In genomic region chr9:132056717-132057429, GRCh38 we compare ENCODE assay signal across 31 cellular contexts. TPM values are rescaled to one million over a fixed set of nuclear protein-coding genes. Genes with fewer than 3 reads are reported as not detected.
DNase-seq lines count a peak whose midpoint lies in the region; ATAC-seq and TF ChIP-seq lines count a peak whose summit lies in the region.
"Had no signal": no experiment of that assay in that cellular context is flagged by ENCODE, and none has a peak within 500 bp of the region (broad histone marks: within the 10 kb centered on the region; RNA-seq: fewer than 3 reads in every experiment).

No MANE protein-coding gene starts in this region.

- H3K27ac Mint-ChIP-seq in H9 (peak overlapping the region in 2 of 3 experiments; percentile 50 to 63; a peak in 3 of 7 replicates), nephron progenitor cell (peak overlapping the region; percentile 64)
- H3K27ac Mint-ChIP-seq in CD4-positive, alpha-beta T cell, result no peak overlapping the region
- H3K27ac Mint-ChIP-seq: activated CD8-positive, alpha-beta memory T cell treated with anti-CD3 and anti-CD28 coated beads, Interleukin-2, amount 10 ng/mL, durations not matched to agents 7 days and 5 days; activated naive CD8-positive, alpha-beta T cell treated with anti-CD3 and anti-CD28 coated beads for 36 hours; mesothelial cell of epicardium; naive B cell; T-helper 1 cell treated with Interleukin-12 subunit alpha and Interleukin-12 subunit beta and Interleukin-4 antibody, amounts not matched to agents 30 μg/mL and 1 μg/mL, for 36 hours had no signal

- H2BK120ac ChIP-seq in H9 (ENCODE audit: low read depth, low read length, poor library complexity, severe bottlenecking), result no peak overlapping the region

- H3K4me1 Mint-ChIP-seq in H9 (peaks cover 22 to 25% of the 10 kb centered on the region in 2 experiments), nephron progenitor cell (peaks cover 65% of the 10 kb centered on the region)
- H3K4me1 Mint-ChIP-seq in CD4-positive, alpha-beta T cell (ENCODE audit: low read depth), result peaks cover 25% of the 10 kb centered on the region
- H3K4me1 Mint-ChIP-seq: activated CD8-positive, alpha-beta memory T cell treated with anti-CD3 and anti-CD28 coated beads, Interleukin-2, amount 10 ng/mL, durations not matched to agents 7 days and 5 days had no signal

- intact Hi-C loops in CD4-positive, alpha-beta T cell (cut with DNase I, micrococcal nuclease), result no loop called here

- no peaks in the 10 kb centered on the region for H3K27me3 Mint-ChIP-seq in H9 (ENCODE audit: low read depth)
- H3K27me3 Mint-ChIP-seq in nephron progenitor cell (ENCODE audit: low read depth, poor library complexity), result peaks cover 1% of the 10 kb centered on the region
- no peaks in the 10 kb centered on the region for H3K27me3 Mint-ChIP-seq in CD4-positive, alpha-beta T cell
- H3K27me3 Mint-ChIP-seq: activated CD8-positive, alpha-beta memory T cell treated with anti-CD3 and anti-CD28 coated beads, Interleukin-2, amount 10 ng/mL, durations not matched to agents 7 days and 5 days; activated naive CD8-positive, alpha-beta T cell treated with anti-CD3 and anti-CD28 coated beads for 36 hours; naive B cell had no signal

- peaks cover 2% of the 10 kb centered on the region; the same call in 1 of the 2 replicates for H3K4me1 ChIP-seq in H9 (ENCODE audit: insufficient read depth, low read length)
- H3K4me1 ChIP-seq: tibial nerve had no signal

- H3K36me3 Mint-ChIP-seq in H9 (ENCODE audit: insufficient read depth in 1 of 3, low read depth in 3 of 3) (peaks cover 11 to 16% (median 12%) of the 10 kb centered on the region in 3 experiments), nephron progenitor cell (ENCODE audit: low read depth) (peaks cover 27% of the 10 kb centered on the region)
- H3K36me3 Mint-ChIP-seq in CD4-positive, alpha-beta T cell (ENCODE audit: low read depth), result peaks cover 51% of the 10 kb centered on the region

- no peak for TF ChIP-seq CTCF in H9 (conservative IDR thresholded peaks at IDR 0.05)
- TF ChIP-seq CTCF in WERI-Rb-1 (IDR thresholded peaks at IDR 0.05; ENCODE audit: low read depth, low read length), result peak; percentile 11; the same call in 1 of the 2 replicates
- TF ChIP-seq CTCF in nephron progenitor cell (IDR thresholded peaks at IDR 0.05), result no peak
- TF ChIP-seq CTCF in CD4-positive, alpha-beta T cell (IDR thresholded peaks at IDR 0.05), result no peak

- POLR2A ChIA-PET in CD4-positive, alpha-beta T cell (lab: Charles Lee), result no interaction called here

- no peak overlapping the region for H3K4ac ChIP-seq in H9 (ENCODE audit: low read depth, low read length)

- H3K36me3 ChIP-seq in WERI-Rb-1, result peaks cover 7% of the 10 kb centered on the region

- H3K9me3 ChIP-seq in H9 (ENCODE audit: control insufficient read depth, low read depth, low read length) (no peaks in the 10 kb centered on the region), WERI-Rb-1 (ENCODE audit: severe bottlenecking) (no peaks in the 10 kb centered on the region)
- H3K9me3 ChIP-seq in CD4-positive, alpha-beta T cell (ENCODE audit: control insufficient read depth, low read length), result no peaks in the 10 kb centered on the region
- H3K9me3 ChIP-seq: tibial nerve had no signal

- no peak overlapping the region for H3K4me3 Mint-ChIP-seq in H9
- no peak overlapping the region for H3K4me3 Mint-ChIP-seq in nephron progenitor cell
- no peak overlapping the region for H3K4me3 Mint-ChIP-seq in CD4-positive, alpha-beta T cell
- H3K4me3 Mint-ChIP-seq: activated CD8-positive, alpha-beta memory T cell treated with anti-CD3 and anti-CD28 coated beads, Interleukin-2, amount 10 ng/mL, durations not matched to agents 7 days and 5 days; activated naive CD8-positive, alpha-beta T cell treated with anti-CD3 and anti-CD28 coated beads for 36 hours; activated T-cell treated with anti-CD3 and anti-CD28 coated beads, Interleukin-2, amount 50 U/mL, for 4 hours; mesothelial cell of epicardium; naive B cell; T-helper 1 cell treated with Interleukin-12 subunit alpha and Interleukin-12 subunit beta and Interleukin-4 antibody, amounts not matched to agents 30 μg/mL and 1 μg/mL, for 36 hours had no signal

- CTCF ChIA-PET in CD4-positive, alpha-beta T cell (lab: Charles Lee), result no interaction called here

- H3K27me3 ChIP-seq in H9 (ENCODE audit: insufficient read depth, low read length), result no peaks in the 10 kb centered on the region
- H3K27me3 ChIP-seq in WERI-Rb-1 (ENCODE audit: insufficient read depth, low read depth, severe bottlenecking), result no peaks in the 10 kb centered on the region
- H3K27me3 ChIP-seq in CD4-positive, alpha-beta T cell (ENCODE audit: control insufficient read depth, insufficient read depth, low read length), result no peaks in the 10 kb centered on the region
- H3K27me3 ChIP-seq: heart right ventricle, tibial nerve had no signal

- no peaks in the 10 kb centered on the region; the same call in 1 of the 2 replicates for H3K79me2 ChIP-seq in H9 (ENCODE audit: insufficient read depth, low read length)

- no peak overlapping the region for H2BK5ac ChIP-seq in H9 (ENCODE audit: insufficient read length, low read length)

- DNase-seq in DMS53 (lab: John Stamatoyannopoulos, UW), result peak; percentile 61
- no peak for DNase-seq in H9
- DNase-seq in WERI-Rb-1, result peak; percentile 87
- no peak for DNase-seq in nephron progenitor cell
- no peak for DNase-seq in cerebellar nuclear complex (lab: John Stamatoyannopoulos, UW)
- DNase-seq in CD4-positive, alpha-beta T cell, result no peak
- DNase-seq: activated CD4-positive, alpha-beta T cell treated with anti-CD3 and anti-CD28 coated beads, Interleukin-2, amount 50 U/mL, for 4 hours; activated CD8-positive, alpha-beta memory T cell treated with anti-CD3 and anti-CD28 coated beads, Interleukin-2, amount 10 ng/mL, durations not matched to agents 7 days and 5 days; activated gamma-delta T cell; activated naive CD8-positive, alpha-beta T cell treated with anti-CD3 and anti-CD28 coated beads for 36 hours; activated T-cell treated with anti-CD3 and anti-CD28 coated beads, Interleukin-2, amount 50 U/mL, for 4 hours; caudate nucleus; cortex of kidney; effector memory CD4-positive, alpha-beta T cell; foreskin fibroblast; GOT3; heart right ventricle; kidney; naive B cell; NCI-H1105 treated with DMSO at 0.1 percent for 48 hours; NCI-H187 treated with DMSO at 0.1 percent for 48 hours; Right ventricle myocardium superior; stimulated activated CD4-positive, alpha-beta T cell treated with anti-CD3 and anti-CD28 coated beads, Interleukin-12 subunit alpha, Interleukin-12 subunit beta, amount 100 ng/mL, for 4 hours; stimulated activated CD4-positive, alpha-beta T cell treated with anti-CD3 and anti-CD28 coated beads, Interleukin-2, amount 100 ng/mL, for 48 hours had no signal

- H2BK15ac ChIP-seq in H9 (ENCODE audit: low read depth, low read length), result no peak overlapping the region

- no peak overlapping the region for H2AFZ ChIP-seq in H9 (ENCODE audit: low read length)

- H3K56ac ChIP-seq in H9 (ENCODE audit: insufficient read length, low read depth, low read length), result no peak overlapping the region

- no peak overlapping the region for H2BK20ac ChIP-seq in H9 (ENCODE audit: low read depth, low read length, poor library complexity, severe bottlenecking)

- H4K5ac ChIP-seq in H9 (ENCODE audit: insufficient read length, low read depth, low read length), result no peak overlapping the region

- ATAC-seq in HG03135 (IDR thresholded peaks at IDR 0.05; ENCODE audit: unreplicated experiment), result no peak
- no peak for ATAC-seq in CD4-positive, alpha-beta T cell (ENCODE audit: poor library complexity)
- ATAC-seq: activated CD8-positive, alpha-beta memory T cell treated with anti-CD3 and anti-CD28 coated beads, Interleukin-2, amount 10 ng/mL, durations not matched to agents 7 days and 5 days; activated T-cell treated with anti-CD3 and anti-CD28 coated beads, Interleukin-2, amount 50 U/mL, for 4 hours; heart right ventricle; K562; sciatic nerve; SK-N-SH treated with all-trans-retinoic acid at 6 μM for 48 hours had no signal

- no peak overlapping the region for H2AK5ac ChIP-seq in H9 (ENCODE audit: insufficient read length, low read length)

- H3K23me2 ChIP-seq in H9 (ENCODE audit: insufficient read length, low read depth, low read length, poor library complexity, severe bottlenecking), result no peaks in the 10 kb centered on the region

- H2BK12ac ChIP-seq in H9 (ENCODE audit: insufficient read length, low read depth, low read length), result no peak overlapping the region

- H3K14ac ChIP-seq in H9 (ENCODE audit: insufficient read depth, low read length), result no peak overlapping the region

- no peak overlapping the region for H3K18ac ChIP-seq in H9 (ENCODE audit: insufficient read length, low read depth, low read length)

- H3T11ph ChIP-seq in H9 (ENCODE audit: low read length), result no peak overlapping the region

- no peaks in the 10 kb centered on the region for H4K20me1 ChIP-seq in H9 (ENCODE audit: control insufficient read depth, insufficient read depth, insufficient read length)

- no peak overlapping the region for H3K23ac ChIP-seq in H9 (ENCODE audit: insufficient read length, low read depth, low read length)

- no peak overlapping the region for H3K4me3 ChIP-seq in WERI-Rb-1 (ENCODE audit: low read depth, low read length)
- H3K4me3 ChIP-seq: heart right ventricle, K562, tibial nerve had no signal

- no peak overlapping the region for H3K9ac ChIP-seq in H9 (ENCODE audit: extremely low read depth, insufficient read length, low read length)

- WGBS in H9 (ENCODE audit: extremely low coverage, insufficient read length, low lambda C conversion rate), result no CpG with 5 or more reads among the region's 8 CpGs

- H3K4me2 ChIP-seq in H9 (ENCODE audit: insufficient read depth, insufficient read length, low read length), result no peak overlapping the region

- H4K91ac ChIP-seq in H9 (ENCODE audit: insufficient read length, low read depth, low read length), result no peak overlapping the region

- H3K27ac ChIP-seq in H9 (ENCODE audit: insufficient read length, low read depth, low read length) (no peak overlapping the region), WERI-Rb-1 (peak overlapping the region; percentile 81)
- no peak overlapping the region for H3K27ac ChIP-seq in CD4-positive, alpha-beta T cell (ENCODE audit: low read depth, low read length)
- H3K27ac ChIP-seq: heart right ventricle, tibial nerve had no signal

- H3K9me3 Mint-ChIP-seq in H9 (peaks cover 0 to 9% of the 10 kb centered on the region in 2 experiments; a peak in 1 of 5 replicates), nephron progenitor cell (peaks cover 11% of the 10 kb centered on the region)
- no peaks in the 10 kb centered on the region for H3K9me3 Mint-ChIP-seq in CD4-positive, alpha-beta T cell

- no peaks in the 10 kb centered on the region for H3K79me1 ChIP-seq in H9 (ENCODE audit: insufficient read depth, low read depth, low read length, poor library complexity, severe bottlenecking)

- H4K8ac ChIP-seq in H9 (replicated peaks; ENCODE audit: insufficient read length, low read depth, low read length), result no peak overlapping the region

RNA-seq across cellular contexts. Expression of gene MED27, which starts 22.8 kb away (rescaled TPM):
- total RNA-seq in H9 (2021), result 33.5 and 34.8 TPM in 2 replicates
- total RNA-seq in CD4-positive, alpha-beta T cell, result 10 to 100 TPM; 15.0 to 17.4 TPM

Comparison
In these comparisons a context has a peak if more than half of its experiments do, and no peak if none do; other contexts are left out.
1. DNase-seq: peak in DMS53 (single experiment) and WERI-Rb-1 (single experiment); none in H9 (single experiment), nephron progenitor cell (single experiment), cerebellar nuclear complex (0 of 2) and CD4-positive, alpha-beta T cell (0 of 10).